In genomic region chr3:8095724-8096123, GRCh38 we compare ENCODE assay signal across 17 cellular contexts.
A peak's percentile ranks its signal among the peaks of the same experiment; 100 is the strongest.
DNase-seq lines count a peak whose midpoint lies in the region; ATAC-seq, FAIRE-seq and TF ChIP-seq lines count a peak whose summit lies in the region.
"Had no signal": no experiment of that assay in that cellular context is flagged by ENCODE, and none has a peak within 500 bp of the region (broad histone marks: within the 10 kb centered on the region; RNA-seq: fewer than 3 reads in every experiment).

No MANE protein-coding gene starts in this region.

- no peak for TF ChIP-seq EP300 in SK-N-SH (IDR thresholded peaks at IDR 0.05; ENCODE audit: borderline replicate concordance in 1 of 2, low read depth in 1 of 2, low read length in 1 of 2)

- H4K20me1 ChIP-seq in SK-N-SH (ENCODE audit: insufficient read depth) = no peaks in the 10 kb centered on the region

- ATAC-seq in SK-N-SH treated with all-trans-retinoic acid at 6 μM for 48 hours (no peak), GM21723 (IDR thresholded peaks at IDR 0.05; ENCODE audit: unreplicated experiment) (no peak)
- ATAC-seq: GM12878, K562, mucosa of descending colon had no signal

- no peak overlapping the region for H2AFZ ChIP-seq in SK-N-SH (ENCODE audit: low read depth)

- peaks cover 0 to 3% of the 10 kb centered on the region in 2 experiments; a peak in 2 of 4 replicates for H3K4me1 ChIP-seq in SK-N-SH (ENCODE audit: control insufficient read depth in 1 of 2, insufficient read depth in 2 of 2, low read depth in 1 of 2, low read length in 1 of 2)
- H3K4me1 ChIP-seq: esophagus squamous epithelium, tibial nerve had no signal

- H3K4me2 ChIP-seq in SK-N-SH = no peak overlapping the region

- no peaks in the 10 kb centered on the region for H3K36me3 ChIP-seq in SK-N-SH (replicated peaks in 1 of 2; ENCODE audit: control insufficient read depth in 1 of 2, insufficient read depth in 2 of 2, low read length in 1 of 2)
- H3K36me3 ChIP-seq: esophagus squamous epithelium, tibial nerve had no signal

- H3K27ac ChIP-seq in SK-N-SH (ENCODE audit: low read depth in 2 of 2, low read length in 1 of 2) = no peak overlapping the region
- H3K27ac ChIP-seq: esophagus squamous epithelium, tibial nerve had no signal

- WGBS in SK-N-SH (ENCODE audit: low lambda C conversion rate) = 36% methylated on average over 5 of the region's 5 CpGs

- TF ChIP-seq CTCF in SK-N-SH (IDR thresholded peaks at IDR 0.05) (no peak), foreskin fibroblast (IDR thresholded peaks at IDR 0.05; ENCODE audit: low read depth, low read length) (no peak)

- CTCF ChIA-PET in SK-N-SH (lab: Yijun Ruan, JAX) = interaction anchor here (0.6 to 2.3 kb wide), 7 partner anchors 15 to 512 kb away, joined by 3 to 9 read pairs (median 3); no protein-coding TSS in a partner anchor

- DNase-seq in SK-N-SH (no peak), SK-MEL-5 (ENCODE audit: low read depth, low spot score) (peak; percentile 57), iPS DF 19.7 (ENCODE audit: low read depth, low spot score) (peak; percentile 57), urothelium cell line (ENCODE audit: low spot score) (peak; percentile 11), GM12891 (ENCODE audit: insufficient read length, low spot score) (no peak), foreskin fibroblast (no peak)
- DNase-seq: activated CD8-positive, alpha-beta memory T cell treated with anti-CD3 and anti-CD28 coated beads, Interleukin-2, amount 50 U/mL, for 48 hours; activated naive CD8-positive, alpha-beta T cell treated with anti-CD3 and anti-CD28 coated beads, Interleukin-2, amount 10 ng/mL, durations not matched to agents 7 days and 5 days; DMS79 treated with DMSO at 0.1 percent for 48 hours; esophagus squamous epithelium; NCI-H510A treated with DMSO at 0.1 percent for 48 hours had no signal

- POLR2A ChIA-PET in SK-N-SH (lab: Yijun Ruan, JAX) = interaction anchor here (0.6 kb wide), 1 partner anchor 134 kb away, joined by 3 read pairs; no protein-coding TSS in a partner anchor

- in situ Hi-C loops in SK-MEL-5 (cut with HindIII; ENCODE audit: low pct_unique_long_range_greater_than_20kb, low sequenced_read_pairs) = no loop called here

- H3K9me3 ChIP-seq in SK-N-SH = no peaks in the 10 kb centered on the region
- H3K9me3 ChIP-seq: esophagus squamous epithelium, mucosa of descending colon, tibial nerve had no signal

- H3K9me2 ChIP-seq in SK-N-SH = no peaks in the 10 kb centered on the region

- no peaks in the 10 kb centered on the region for H3K27me3 ChIP-seq in SK-N-SH (ENCODE audit: insufficient read depth)
- H3K27me3 ChIP-seq: esophagus squamous epithelium, tibial nerve had no signal

- TF ChIP-seq RAD21 in SK-N-SH (IDR thresholded peaks at IDR 0.05; ENCODE audit: low read length) = peak; percentile 37; the same call in 1 of the 2 replicates

- FAIRE-seq in urothelium cell line (lab: Jason Lieb, UNC) = no peak
- no peak for FAIRE-seq in GM12891 (lab: Jason Lieb, UNC)
- FAIRE-seq: GM12878, K562 had no signal

- H3K79me2 ChIP-seq in SK-N-SH (ENCODE audit: insufficient read depth) = no peaks in the 10 kb centered on the region

- H3K4me3 ChIP-seq in SK-N-SH (ENCODE audit: low read depth in 2 of 2, low read length in 1 of 2) (no peak overlapping the region), foreskin fibroblast (ENCODE audit: low read depth in 1 of 2, low read length in 2 of 2) (no peak overlapping the region)
- H3K4me3 ChIP-seq: esophagus squamous epithelium, GM12878, K562, mucosa of descending colon, tibial nerve had no signal

- no peaks in the 10 kb centered on the region for H3F3A ChIP-seq in SK-N-SH (replicated peaks; ENCODE audit: insufficient read depth)

- H3K9ac ChIP-seq in SK-N-SH = no peak overlapping the region

- no peak for TF ChIP-seq POLR2A in GM12891 (IDR thresholded peaks at IDR 0.05; ENCODE audit: low read depth, low read length)

TF ChIP-seq in SK-N-SH, 30 proteins besides CTCF, POLR2A, EP300 and RAD21:
- TF ChIP-seq CHD2 (IDR thresholded peaks at IDR 0.05; ENCODE audit: low read length, partially characterized antibody) (no peak), FOXJ3 (CRISPR knock-in tag; IDR thresholded peaks at IDR 0.05) (no peak), FOXM1 (IDR thresholded peaks at IDR 0.05; ENCODE audit: low read depth) (no peak), YY1 (IDR thresholded peaks at IDR 0.05; ENCODE audit: low read depth) (no peak), USF2 (IDR thresholded peaks at IDR 0.05; ENCODE audit: borderline replicate concordance, low read depth, low read length) (no peak), TEAD4 (IDR thresholded peaks at IDR 0.05; ENCODE audit: borderline replicate concordance, insufficient read depth) (no peak), TAF1 (IDR thresholded peaks at IDR 0.05; ENCODE audit: borderline replicate concordance, low read depth, low read length) (no peak)

TF ChIP-seq in SK-N-SH treated with all-trans-retinoic acid at 6 μM for 48 hours, 23 proteins besides CTCF, POLR2A, EP300 and RAD21:
- no peak for TF ChIP-seq ZNF565 (CRISPR knock-in tag; conservative IDR thresholded peaks at IDR 0.05; ENCODE audit: low read depth)
- TF ChIP-seq CSRNP3 (CRISPR knock-in tag; IDR thresholded peaks at IDR 0.05) = no peak
- TF ChIP-seq TCF4 (CRISPR knock-in tag; IDR thresholded peaks at IDR 0.05; ENCODE audit: borderline replicate concordance) = no peak

TF ChIP-seq in GM12891, 5 proteins besides CTCF, POLR2A, EP300 and RAD21:
- TF ChIP-seq POLR2AphosphoS5 (IDR thresholded peaks at IDR 0.05; ENCODE audit: low read depth, low read length) = no peak

Comparison
In these comparisons a context has a peak if more than half of its experiments do, and no peak if none do; other contexts are left out.
1. DNase-seq: peak in SK-MEL-5 (single experiment), iPS DF 19.7 (single experiment) and urothelium cell line (single experiment); none in SK-N-SH (single experiment), GM12891 (single experiment) and foreskin fibroblast (0 of 2).